ENCODE assay signal across 12 cellular contexts in genomic region chr9:97638666-97639065, GRCh38. TPM values are rescaled to one million over a fixed set of nuclear protein-coding genes. Genes with fewer than 3 reads are reported as not detected.
DNase-seq lines count a peak whose midpoint lies in the region; ATAC-seq and TF ChIP-seq lines count a peak whose summit lies in the region.
"Had no signal": no experiment of that assay in that cellular context is flagged by ENCODE, and none has a peak within 500 bp of the region (broad histone marks: within the 10 kb centered on the region; RNA-seq: fewer than 3 reads in every experiment).

No MANE protein-coding gene starts in this region.

- H3K79me2 ChIP-seq in GM23248 (ENCODE audit: insufficient read depth) = peaks cover 98% of the 10 kb centered on the region
- peaks cover 93% of the 10 kb centered on the region for H3K79me2 ChIP-seq in SK-N-SH (ENCODE audit: insufficient read depth)

- POLR2A ChIA-PET in SK-N-SH (lab: Yijun Ruan, JAX) = no interaction called here

- no peak overlapping the region for H3K4me2 ChIP-seq in GM23248 (ENCODE audit: unreplicated experiment)
- H3K4me2 ChIP-seq in SK-N-SH = no peak overlapping the region

- H3K9me2 ChIP-seq in GM23248 (ENCODE audit: insufficient read depth) (no peaks in the 10 kb centered on the region), SK-N-SH (no peaks in the 10 kb centered on the region)

- in situ Hi-C loops in GM23248 (cut with MboI) = no loop called here

- 68 to 71% methylated on average over 3 of the region's 3 CpGs for WGBS in GM23248 (ENCODE audit: low coverage in 1 of 2, low lambda C conversion rate in 2 of 2, missing lambda C conversion rate in 2 of 2), 2 experiments
- WGBS in SK-N-SH (ENCODE audit: low lambda C conversion rate) = 92% methylated on average over 3 of the region's 3 CpGs

- intact Hi-C loops in lower lobe of right lung (cut with DNase I) = no loop called here

- H3K27me3 ChIP-seq in BE2C (no peaks in the 10 kb centered on the region), GM23248 (replicated peaks; ENCODE audit: insufficient read depth) (no peaks in the 10 kb centered on the region), SK-N-SH (ENCODE audit: insufficient read depth) (no peaks in the 10 kb centered on the region), foreskin keratinocyte (no peaks in the 10 kb centered on the region), lower lobe of right lung (ENCODE audit: low read depth) (no peaks in the 10 kb centered on the region)
- H3K27me3 ChIP-seq: suprapubic skin had no signal

- no peak overlapping the region for H3K4me3 ChIP-seq in BE2C (ENCODE audit: low read depth, low read length)
- H3K4me3 ChIP-seq in GM23248 = no peak overlapping the region
- no peak overlapping the region for H3K4me3 ChIP-seq in SK-N-SH (ENCODE audit: low read depth in 2 of 2, low read length in 1 of 2)
- H3K4me3 ChIP-seq in lower lobe of right lung = no peak overlapping the region
- H3K4me3 ChIP-seq: suprapubic skin had no signal

- H3K9ac ChIP-seq in GM23248 (no peak overlapping the region), SK-N-SH (no peak overlapping the region)

- no peak for TF ChIP-seq RAD21 in SK-N-SH (IDR thresholded peaks at IDR 0.05; ENCODE audit: low read length)

- H3K4me1 ChIP-seq in BE2C (no peaks in the 10 kb centered on the region), GM23248 (ENCODE audit: insufficient read depth) (peaks cover 30% of the 10 kb centered on the region), SK-N-SH (ENCODE audit: control insufficient read depth in 1 of 2, insufficient read depth in 2 of 2, low read depth in 1 of 2, low read length in 1 of 2) (peaks cover 14 to 18% of the 10 kb centered on the region in 2 experiments; a peak in 2 of 4 replicates), foreskin keratinocyte (peaks cover 16% of the 10 kb centered on the region), lower lobe of right lung (peaks cover 52% of the 10 kb centered on the region)

- TF ChIP-seq EP300 in SK-N-SH (IDR thresholded peaks at IDR 0.05; ENCODE audit: borderline replicate concordance in 1 of 2, low read depth in 1 of 2, low read length in 1 of 2) = no peak

- CTCF ChIA-PET in SK-N-SH (lab: Yijun Ruan, JAX) = interaction anchor here (0.7 to 2.2 kb wide), 5 partner anchors 8 to 23 kb away, joined by 3 to 9 read pairs (median 4); no protein-coding TSS in a partner anchor

- H3K27ac ChIP-seq in GM23248 (no peak overlapping the region), SK-N-SH (ENCODE audit: low read depth in 2 of 2, low read length in 1 of 2) (no peak overlapping the region; a peak in 1 of 4 replicates), foreskin keratinocyte (no peak overlapping the region), lower lobe of right lung (no peak overlapping the region)
- H3K27ac ChIP-seq: suprapubic skin had no signal

- H4K20me1 ChIP-seq in GM23248 (ENCODE audit: insufficient read depth) = peaks cover 3% of the 10 kb centered on the region; the same call in 1 of the 2 replicates
- peaks cover 36% of the 10 kb centered on the region for H4K20me1 ChIP-seq in SK-N-SH (ENCODE audit: insufficient read depth)

- H2AFZ ChIP-seq in GM23248 (no peak overlapping the region), SK-N-SH (ENCODE audit: low read depth) (no peak overlapping the region)

- DNase-seq in BE2C (no peak), GM23248 (peak; percentile 28), SK-N-SH (no peak), foreskin keratinocyte (no peak), NCI-H146 treated with DMSO at 0.1 percent for 48 hours (lab: John Stamatoyannopoulos, UW; ENCODE audit: unreplicated experiment) (no peak), lower lobe of right lung (no peak), NCI-H2081 treated with DMSO at 0.1 percent for 48 hours (lab: John Stamatoyannopoulos, UW) (no peak)
- no peak for DNase-seq in activated effector memory CD4-positive, alpha-beta T cell treated with anti-CD3 and anti-CD28 coated beads, Interleukin-2, amount 50 U/mL, for 16 hours
- DNase-seq: activated CD4-positive, alpha-beta memory T cell treated with anti-CD3 and anti-CD28 coated beads for 36 hours; NCI-H2171 treated with DMSO at 0.1 percent for 48 hours; stimulated activated CD4-positive, alpha-beta T cell treated with anti-CD3 and anti-CD28 coated beads, Interleukin-4, amount 100 ng/mL, for 4 hours had no signal

- H3K9me3 ChIP-seq in BE2C (no peaks in the 10 kb centered on the region), GM23248 (ENCODE audit: low read depth) (no peaks in the 10 kb centered on the region), SK-N-SH (no peaks in the 10 kb centered on the region), lower lobe of right lung (no peaks in the 10 kb centered on the region)
- H3K9me3 ChIP-seq: suprapubic skin had no signal

- peak; percentile 37 for ATAC-seq in foreskin keratinocyte
- ATAC-seq in lower lobe of right lung = no peak

- TF ChIP-seq CTCF in BE2C (IDR thresholded peaks at IDR 0.05; ENCODE audit: low read depth, low read length) (peak; percentile 53), SK-N-SH (IDR thresholded peaks at IDR 0.05) (peak; percentile 39), foreskin keratinocyte (conservative IDR thresholded peaks at IDR 0.05) (peak; percentile 23), lower lobe of right lung (IDR thresholded peaks at IDR 0.05) (no peak)

- H3K36me3 ChIP-seq in BE2C (peaks cover 32% of the 10 kb centered on the region), GM23248 (ENCODE audit: low read depth) (peaks cover 19% of the 10 kb centered on the region), SK-N-SH (replicated peaks in 1 of 2; ENCODE audit: control insufficient read depth in 1 of 2, insufficient read depth in 2 of 2, low read length in 1 of 2) (peaks cover 29 to 55% of the 10 kb centered on the region in 2 experiments), lower lobe of right lung (peaks cover 33% of the 10 kb centered on the region)

- H3F3A ChIP-seq in GM23248 (ENCODE audit: insufficient read depth) (peaks cover 13% of the 10 kb centered on the region), SK-N-SH (replicated peaks; ENCODE audit: insufficient read depth) (peaks cover 8% of the 10 kb centered on the region)

TF ChIP-seq in SK-N-SH, 30 proteins besides CTCF, POLR2A, EP300 and RAD21:
- TF ChIP-seq NFIC (IDR thresholded peaks at IDR 0.05; ENCODE audit: borderline replicate concordance) (no peak), EZH2phosphoT487 (IDR thresholded peaks at IDR 0.05; ENCODE audit: borderline replicate concordance, low read depth) (no peak), SMC3 (IDR thresholded peaks at IDR 0.05; ENCODE audit: low read depth, low read length) (no peak), RFX5 (IDR thresholded peaks at IDR 0.05; ENCODE audit: low read length) (no peak), TEAD4 (IDR thresholded peaks at IDR 0.05; ENCODE audit: borderline replicate concordance, insufficient read depth) (no peak), TCF12 (IDR thresholded peaks at IDR 0.05) (no peak), FOSL2 (IDR thresholded peaks at IDR 0.05; ENCODE audit: borderline replicate concordance, low read depth) (no peak)
- TF ChIP-seq, protein P1, sequence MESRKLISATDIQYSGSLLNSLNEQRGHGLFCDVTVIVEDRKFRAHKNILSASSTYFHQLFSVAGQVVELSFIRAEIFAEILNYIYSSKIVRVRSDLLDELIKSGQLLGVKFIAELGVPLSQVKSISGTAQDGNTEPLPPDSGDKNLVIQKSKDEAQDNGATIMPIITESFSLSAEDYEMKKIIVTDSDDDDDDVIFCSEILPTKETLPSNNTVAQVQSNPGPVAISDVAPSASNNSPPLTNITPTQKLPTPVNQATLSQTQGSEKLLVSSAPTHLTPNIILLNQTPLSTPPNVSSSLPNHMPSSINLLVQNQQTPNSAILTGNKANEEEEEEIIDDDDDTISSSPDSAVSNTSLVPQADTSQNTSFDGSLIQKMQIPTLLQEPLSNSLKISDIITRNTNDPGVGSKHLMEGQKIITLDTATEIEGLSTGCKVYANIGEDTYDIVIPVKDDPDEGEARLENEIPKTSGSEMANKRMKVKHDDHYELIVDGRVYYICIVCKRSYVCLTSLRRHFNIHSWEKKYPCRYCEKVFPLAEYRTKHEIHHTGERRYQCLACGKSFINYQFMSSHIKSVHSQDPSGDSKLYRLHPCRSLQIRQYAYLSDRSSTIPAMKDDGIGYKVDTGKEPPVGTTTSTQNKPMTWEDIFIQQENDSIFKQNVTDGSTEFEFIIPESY (IDR thresholded peaks at IDR 0.05; ENCODE audit: borderline replicate concordance, low read depth) = no peak

RNA-seq across cellular contexts. Expression of gene NCBP1, which starts 5.0 kb away (rescaled TPM):
- polyA plus RNA-seq in BE2C (2012; ENCODE audit: insufficient read depth, insufficient read length, low read depth) = 49.7 TPM
- total RNA-seq in GM23248 (2014; rRNA removed; shearing (Covaris generic)) = 28.1 and 34.4 TPM in 2 replicates
- polyA plus RNA-seq in GM23248 (2016; fragmentation: Nextera tagmentation; extraction: Ambion mirVana) (28.5 and 31.8 TPM in 2 replicates), SK-N-SH (2012; rRNA removed) (11.3 and 15.6 TPM in 2 replicates), foreskin keratinocyte (18.3 and 20.2 TPM in 2 replicates)
- 14.7 and 15.2 TPM in 2 replicates for polyA plus RNA-seq in SK-N-SH (2012; cell fraction: cytosol; rRNA removed)
- 12.8 and 29.9 TPM in 2 replicates for polyA plus RNA-seq in SK-N-SH (2012; cell fraction: nucleus; rRNA removed)
- total RNA-seq in foreskin keratinocyte (38.5 and 40.9 TPM in 2 replicates), lower lobe of right lung (22.8 TPM)

RNA-seq across cellular contexts. Expression of gene TSTD2, which starts 5.5 kb away (rescaled TPM):
- polyA plus RNA-seq in BE2C (2012; ENCODE audit: insufficient read depth, insufficient read length, low read depth) = 25.7 TPM
- 13.9 and 14.4 TPM in 2 replicates for total RNA-seq in GM23248 (2014; rRNA removed; shearing (Covaris generic))
- polyA plus RNA-seq in GM23248 (2016; fragmentation: Nextera tagmentation; extraction: Ambion mirVana) (6.7 and 7.6 TPM in 2 replicates), SK-N-SH (2012; rRNA removed) (11.5 and 18.6 TPM in 2 replicates), foreskin keratinocyte (5.7 and 5.8 TPM in 2 replicates)
- 8.4 and 9.6 TPM in 2 replicates for polyA plus RNA-seq in SK-N-SH (2012; cell fraction: cytosol; rRNA removed)
- polyA plus RNA-seq in SK-N-SH (2012; cell fraction: nucleus; rRNA removed) = 32.6 and 58.4 TPM in 2 replicates
- total RNA-seq in foreskin keratinocyte (11.1 and 11.7 TPM in 2 replicates), lower lobe of right lung (18.6 TPM)

RNA-seq across cellular contexts. Expression of gene XPA, which starts 58.5 kb away (rescaled TPM):
- polyA plus RNA-seq in BE2C (2012; ENCODE audit: insufficient read depth, insufficient read length, low read depth) = 28.6 TPM
- total RNA-seq in GM23248 (2014; rRNA removed; shearing (Covaris generic)) = 1.4 and 8.0 TPM in 2 replicates
- polyA plus RNA-seq in GM23248 (2016; fragmentation: Nextera tagmentation; extraction: Ambion mirVana) (14.3 and 17.4 TPM in 2 replicates), SK-N-SH (2012; rRNA removed) (3.2 and 3.3 TPM in 2 replicates), foreskin keratinocyte (7.4 and 7.7 TPM in 2 replicates)
- polyA plus RNA-seq in SK-N-SH (2012; cell fraction: cytosol; rRNA removed) = 3.8 and 6.0 TPM in 2 replicates
- 4.2 and 5.5 TPM in 2 replicates for polyA plus RNA-seq in SK-N-SH (2012; cell fraction: nucleus; rRNA removed)
- total RNA-seq in foreskin keratinocyte (7.8 and 7.9 TPM in 2 replicates), lower lobe of right lung (11.3 TPM)
